ENCODE assay signal across 1 cellular context in the genomic region with DNA sequence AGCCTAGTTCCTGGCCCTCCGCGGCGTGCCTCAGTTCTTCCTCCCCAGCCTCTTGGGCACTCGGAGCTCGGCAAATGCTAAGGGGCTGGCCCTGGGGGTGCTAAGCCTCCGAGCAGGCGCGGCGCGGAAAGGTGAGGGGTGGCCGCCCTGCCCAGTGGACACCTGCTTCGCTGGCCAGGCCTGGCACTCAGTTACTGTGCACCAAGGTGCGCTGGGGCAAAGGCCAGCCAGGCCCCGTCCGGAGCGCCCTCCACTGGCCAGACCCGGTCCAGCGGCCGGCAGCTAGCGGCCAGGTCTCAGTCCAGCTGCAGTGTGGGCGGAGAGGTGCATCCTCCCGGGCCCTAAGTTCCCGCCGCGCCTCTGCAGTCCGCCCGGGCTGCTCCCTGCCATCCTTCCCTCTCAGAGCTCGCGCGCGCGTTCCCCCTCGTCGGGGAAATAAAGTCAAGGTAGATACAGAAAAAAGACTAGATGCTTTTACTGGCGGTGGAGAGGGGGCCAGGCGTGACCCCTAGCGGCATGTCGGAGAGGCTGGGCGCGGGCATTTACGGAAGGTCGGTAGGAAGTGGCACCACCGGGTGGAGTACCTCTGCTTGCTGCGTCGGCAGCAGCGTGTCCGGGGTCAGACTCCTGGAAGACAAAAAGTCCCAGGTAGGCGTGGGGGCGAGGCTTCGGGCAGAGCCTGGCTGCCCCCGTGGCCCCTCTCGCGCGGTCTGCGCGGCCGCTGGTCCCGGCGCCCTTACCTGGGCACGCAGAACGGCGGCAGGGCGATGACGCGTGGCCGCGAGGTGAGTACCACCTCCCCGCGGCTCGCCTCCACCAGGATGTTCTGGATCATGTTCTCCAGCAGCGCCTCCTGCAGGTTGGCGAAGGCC.
A peak's percentile ranks its signal among the peaks of the same experiment; 100 is the strongest.
TF ChIP-seq lines count a peak whose summit lies in the region.

No MANE protein-coding gene starts in this region.

TF ChIP-seq in HCT116, 20 proteins besides CTCF, POLR2A, EP300 and RAD21:
- TF ChIP-seq FOSL1 (IDR thresholded peaks at IDR 0.05; ENCODE audit: low read depth) = no peak
- TF ChIP-seq CEBPB (IDR thresholded peaks at IDR 0.05; ENCODE audit: low read depth) = no peak
- no peak for TF ChIP-seq EZH2phosphoT487 (IDR thresholded peaks at IDR 0.05; ENCODE audit: borderline replicate concordance)
- TF ChIP-seq ZNF274 (IDR thresholded peaks at IDR 0.05; ENCODE audit: low read depth, low read length) = no peak
- no peak for TF ChIP-seq EZH2 (IDR thresholded peaks at IDR 0.05)
- no peak for TF ChIP-seq CBX3 (IDR thresholded peaks at IDR 0.05; ENCODE audit: low read depth)
- no peak for TF ChIP-seq JUND (IDR thresholded peaks at IDR 0.05)
- peak; percentile 45 for TF ChIP-seq YY1 (IDR thresholded peaks at IDR 0.05; ENCODE audit: extremely low read depth, insufficient replicate concordance, low read depth, low read length)
- TF ChIP-seq ZFX (IDR thresholded peaks at IDR 0.05) = peak; percentile 51
- TF ChIP-seq TCF7L2 (IDR thresholded peaks at IDR 0.05; ENCODE audit: borderline replicate concordance, extremely low read depth, insufficient read depth, insufficient read length) = no peak
- TF ChIP-seq, protein P1, sequence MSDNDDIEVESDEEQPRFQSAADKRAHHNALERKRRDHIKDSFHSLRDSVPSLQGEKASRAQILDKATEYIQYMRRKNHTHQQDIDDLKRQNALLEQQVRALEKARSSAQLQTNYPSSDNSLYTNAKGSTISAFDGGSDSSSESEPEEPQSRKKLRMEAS (IDR thresholded peaks at IDR 0.05) = no peak
- TF ChIP-seq, protein P2, sequence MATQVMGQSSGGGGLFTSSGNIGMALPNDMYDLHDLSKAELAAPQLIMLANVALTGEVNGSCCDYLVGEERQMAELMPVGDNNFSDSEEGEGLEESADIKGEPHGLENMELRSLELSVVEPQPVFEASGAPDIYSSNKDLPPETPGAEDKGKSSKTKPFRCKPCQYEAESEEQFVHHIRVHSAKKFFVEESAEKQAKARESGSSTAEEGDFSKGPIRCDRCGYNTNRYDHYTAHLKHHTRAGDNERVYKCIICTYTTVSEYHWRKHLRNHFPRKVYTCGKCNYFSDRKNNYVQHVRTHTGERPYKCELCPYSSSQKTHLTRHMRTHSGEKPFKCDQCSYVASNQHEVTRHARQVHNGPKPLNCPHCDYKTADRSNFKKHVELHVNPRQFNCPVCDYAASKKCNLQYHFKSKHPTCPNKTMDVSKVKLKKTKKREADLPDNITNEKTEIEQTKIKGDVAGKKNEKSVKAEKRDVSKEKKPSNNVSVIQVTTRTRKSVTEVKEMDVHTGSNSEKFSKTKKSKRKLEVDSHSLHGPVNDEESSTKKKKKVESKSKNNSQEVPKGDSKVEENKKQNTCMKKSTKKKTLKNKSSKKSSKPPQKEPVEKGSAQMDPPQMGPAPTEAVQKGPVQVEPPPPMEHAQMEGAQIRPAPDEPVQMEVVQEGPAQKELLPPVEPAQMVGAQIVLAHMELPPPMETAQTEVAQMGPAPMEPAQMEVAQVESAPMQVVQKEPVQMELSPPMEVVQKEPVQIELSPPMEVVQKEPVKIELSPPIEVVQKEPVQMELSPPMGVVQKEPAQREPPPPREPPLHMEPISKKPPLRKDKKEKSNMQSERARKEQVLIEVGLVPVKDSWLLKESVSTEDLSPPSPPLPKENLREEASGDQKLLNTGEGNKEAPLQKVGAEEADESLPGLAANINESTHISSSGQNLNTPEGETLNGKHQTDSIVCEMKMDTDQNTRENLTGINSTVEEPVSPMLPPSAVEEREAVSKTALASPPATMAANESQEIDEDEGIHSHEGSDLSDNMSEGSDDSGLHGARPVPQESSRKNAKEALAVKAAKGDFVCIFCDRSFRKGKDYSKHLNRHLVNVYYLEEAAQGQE (IDR thresholded peaks at IDR 0.05; ENCODE audit: low read depth) = no peak
- TF ChIP-seq, protein P3, sequence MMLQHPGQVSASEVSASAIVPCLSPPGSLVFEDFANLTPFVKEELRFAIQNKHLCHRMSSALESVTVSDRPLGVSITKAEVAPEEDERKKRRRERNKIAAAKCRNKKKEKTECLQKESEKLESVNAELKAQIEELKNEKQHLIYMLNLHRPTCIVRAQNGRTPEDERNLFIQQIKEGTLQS (IDR thresholded peaks at IDR 0.05) = no peak
- TF ChIP-seq SP1 (IDR thresholded peaks at IDR 0.05; ENCODE audit: low read depth) = no peak
- peak; percentile 63 for TF ChIP-seq POLR2AphosphoS5 (IDR thresholded peaks at IDR 0.05; ENCODE audit: low read depth, low read length)
- TF ChIP-seq SRF (IDR thresholded peaks at IDR 0.05; ENCODE audit: low read depth) = no peak
- TF ChIP-seq ELF1 (IDR thresholded peaks at IDR 0.05; ENCODE audit: borderline replicate concordance, low read depth) = no peak
- no peak for TF ChIP-seq SIN3A (IDR thresholded peaks at IDR 0.05; ENCODE audit: low read depth)
- no peak for TF ChIP-seq EGR1 (IDR thresholded peaks at IDR 0.05; ENCODE audit: low read depth)
- TF ChIP-seq, protein P4, sequence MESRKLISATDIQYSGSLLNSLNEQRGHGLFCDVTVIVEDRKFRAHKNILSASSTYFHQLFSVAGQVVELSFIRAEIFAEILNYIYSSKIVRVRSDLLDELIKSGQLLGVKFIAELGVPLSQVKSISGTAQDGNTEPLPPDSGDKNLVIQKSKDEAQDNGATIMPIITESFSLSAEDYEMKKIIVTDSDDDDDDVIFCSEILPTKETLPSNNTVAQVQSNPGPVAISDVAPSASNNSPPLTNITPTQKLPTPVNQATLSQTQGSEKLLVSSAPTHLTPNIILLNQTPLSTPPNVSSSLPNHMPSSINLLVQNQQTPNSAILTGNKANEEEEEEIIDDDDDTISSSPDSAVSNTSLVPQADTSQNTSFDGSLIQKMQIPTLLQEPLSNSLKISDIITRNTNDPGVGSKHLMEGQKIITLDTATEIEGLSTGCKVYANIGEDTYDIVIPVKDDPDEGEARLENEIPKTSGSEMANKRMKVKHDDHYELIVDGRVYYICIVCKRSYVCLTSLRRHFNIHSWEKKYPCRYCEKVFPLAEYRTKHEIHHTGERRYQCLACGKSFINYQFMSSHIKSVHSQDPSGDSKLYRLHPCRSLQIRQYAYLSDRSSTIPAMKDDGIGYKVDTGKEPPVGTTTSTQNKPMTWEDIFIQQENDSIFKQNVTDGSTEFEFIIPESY (IDR thresholded peaks at IDR 0.05; ENCODE audit: extremely low read depth, insufficient replicate concordance, low read length) = no peak
